8 cellular contexts compared by ENCODE assay signal in genomic region chrX:46704767-46705386, GRCh38. TPM values are rescaled to one million over a fixed set of nuclear protein-coding genes. Genes with fewer than 3 reads are reported as not detected.
DNase-seq lines count a peak whose midpoint lies in the region; ATAC-seq and TF ChIP-seq lines count a peak whose summit lies in the region.

No MANE protein-coding gene starts in this region.

- peak; percentile 86 for ATAC-seq in GM18519 (IDR thresholded peaks at IDR 0.05; ENCODE audit: low FRiP score, unreplicated experiment)
- ATAC-seq in HG02588 (IDR thresholded peaks at IDR 0.05; ENCODE audit: unreplicated experiment): peak; percentile 92
- peak; percentile 31; the same call in 1 of the 2 replicates for ATAC-seq in PC-3
- ATAC-seq in esophagus mucosa: peak; percentile 57

- no peak for TF ChIP-seq CTCF in PC-3 (conservative IDR thresholded peaks at IDR 0.05; ENCODE audit: low read depth, low read length)
- no peak for TF ChIP-seq CTCF in tibial artery (IDR thresholded peaks at IDR 0.05)

- POLR2A ChIA-PET in PC-3 (lab: Charles Lee; ENCODE audit: unreplicated experiment): no interaction called here

- H3K79me2 ChIP-seq in PC-3 (ENCODE audit: low read length): peaks cover 93% of the 10 kb centered on the region

- H3K9me2 ChIP-seq in PC-3 (replicated peaks; ENCODE audit: low read length): no peaks in the 10 kb centered on the region

- intact Hi-C loops in PC-3 (cut with micrococcal nuclease): no loop called here
- intact Hi-C loops in tibial artery (cut with DNase I; ENCODE audit: low total_unique reads): no loop called here

- DNase-seq in PC-3 (no peak), cortex of kidney (lab: John Stamatoyannopoulos, UW) (no peak), MG63 (no peak), dedifferentiated amniotic fluid mesenchymal stem cell (ENCODE audit: extremely low spot score) (no peak), tibial artery (no peak)

- no peaks in the 10 kb centered on the region for H3K27me3 ChIP-seq in PC-3 (ENCODE audit: low read length)
- H3K27me3 ChIP-seq in MG63: no peaks in the 10 kb centered on the region
- H3K27me3 ChIP-seq in tibial artery: no peaks in the 10 kb centered on the region

- H2AFZ ChIP-seq in PC-3 (ENCODE audit: low read length): no peak overlapping the region

- peaks cover 15% of the 10 kb centered on the region for H4K20me1 ChIP-seq in PC-3 (ENCODE audit: low read length)

- no peaks in the 10 kb centered on the region for H3F3A ChIP-seq in PC-3 (ENCODE audit: low read length, unreplicated experiment)

- CTCF ChIA-PET in PC-3 (lab: Charles Lee): no interaction called here

- no peak overlapping the region for H3K9ac ChIP-seq in PC-3 (ENCODE audit: low read length)

- no peak overlapping the region for H3K4me2 ChIP-seq in PC-3 (ENCODE audit: low read length)

- no peak overlapping the region for H3K27ac ChIP-seq in PC-3 (ENCODE audit: low read length)
- H3K27ac ChIP-seq in tibial artery: no peak overlapping the region

- H3K4me3 ChIP-seq in PC-3 (ENCODE audit: low read length) (no peak overlapping the region), MG63 (no peak overlapping the region), tibial artery (no peak overlapping the region)

- H3K36me3 ChIP-seq in PC-3 (ENCODE audit: low read depth, low read length) (no peaks in the 10 kb centered on the region; the same call in 1 of the 2 replicates), MG63 (no peaks in the 10 kb centered on the region), tibial artery (no peaks in the 10 kb centered on the region)

- H3K4me1 ChIP-seq in PC-3 (ENCODE audit: insufficient read depth, low read length) (peaks cover 24% of the 10 kb centered on the region), tibial artery (no peaks in the 10 kb centered on the region)

- H3K9me3 ChIP-seq in PC-3 (ENCODE audit: low read length) (no peaks in the 10 kb centered on the region), MG63 (no peaks in the 10 kb centered on the region), tibial artery (no peaks in the 10 kb centered on the region)

- no TSS peak for BruUV-seq in PC-3 (replicated peaks; lab: Mats Ljungman, UMichigan)

RNA-seq across cellular contexts. Expression of gene SLC9A7, which starts 54.0 kb away (rescaled TPM):
- total RNA-seq in PC-3 (2014; rRNA removed): 73.7 and 74.3 TPM in 2 replicates
- total RNA-seq in esophagus mucosa: 6.3 TPM
- total RNA-seq in MG63 (2014; rRNA removed; shearing (Covaris generic); ENCODE audit: low replicate concordance): 1.2 and 1.4 TPM in 2 replicates

Comparison
In these comparisons a context has a peak if more than half of its experiments do, and no peak if none do; other contexts are left out.
1. ATAC-seq: peak in every context shown above with its lines; median percentile 92 in HG02588; 86 in GM18519; 57 in esophagus mucosa; 31 in PC-3.
2. RNA of gene SLC9A7, which starts 54.0 kb away (total RNA-seq): 73.7 to 74.3 TPM in PC-3; 6.3 TPM in esophagus mucosa (single experiment) and 1.2 to 1.4 TPM in MG63; every median in the first group is over 10 times any median in the second.